In the genomic region with DNA sequence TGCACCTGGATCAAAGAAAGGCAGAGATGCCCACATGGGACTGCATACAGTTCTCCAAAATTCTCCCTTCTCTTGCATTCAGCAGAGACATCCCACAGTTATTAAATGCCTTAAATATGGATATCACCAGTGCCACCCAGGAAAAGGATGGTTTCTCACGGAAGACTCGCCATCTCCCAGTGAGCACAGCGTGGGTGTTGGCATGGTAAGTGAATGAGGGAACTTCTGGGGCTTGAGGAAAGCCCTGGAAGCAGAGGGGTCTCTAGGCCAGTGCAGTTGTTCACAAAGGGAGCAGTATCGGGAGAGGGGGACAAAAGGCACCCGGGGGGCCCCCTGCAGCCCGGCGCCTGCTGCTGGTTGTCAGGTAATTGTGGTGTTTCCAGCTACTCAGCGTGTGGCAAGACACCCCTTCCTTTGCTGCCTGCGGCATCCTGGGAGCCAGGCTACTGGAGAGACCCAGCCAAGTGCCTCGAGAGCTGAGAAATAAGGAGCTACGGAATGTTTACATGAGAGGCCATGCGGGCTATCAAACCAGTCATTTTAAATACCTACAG, we compare ENCODE assay signal across 1 cellular context.
TF ChIP-seq lines count a peak whose summit lies in the region.

No MANE protein-coding gene starts in this region.

TF ChIP-seq in GM23338, 12 proteins besides CTCF, POLR2A, EP300 and RAD21 (continued from another document):
- TF ChIP-seq, protein P1, sequence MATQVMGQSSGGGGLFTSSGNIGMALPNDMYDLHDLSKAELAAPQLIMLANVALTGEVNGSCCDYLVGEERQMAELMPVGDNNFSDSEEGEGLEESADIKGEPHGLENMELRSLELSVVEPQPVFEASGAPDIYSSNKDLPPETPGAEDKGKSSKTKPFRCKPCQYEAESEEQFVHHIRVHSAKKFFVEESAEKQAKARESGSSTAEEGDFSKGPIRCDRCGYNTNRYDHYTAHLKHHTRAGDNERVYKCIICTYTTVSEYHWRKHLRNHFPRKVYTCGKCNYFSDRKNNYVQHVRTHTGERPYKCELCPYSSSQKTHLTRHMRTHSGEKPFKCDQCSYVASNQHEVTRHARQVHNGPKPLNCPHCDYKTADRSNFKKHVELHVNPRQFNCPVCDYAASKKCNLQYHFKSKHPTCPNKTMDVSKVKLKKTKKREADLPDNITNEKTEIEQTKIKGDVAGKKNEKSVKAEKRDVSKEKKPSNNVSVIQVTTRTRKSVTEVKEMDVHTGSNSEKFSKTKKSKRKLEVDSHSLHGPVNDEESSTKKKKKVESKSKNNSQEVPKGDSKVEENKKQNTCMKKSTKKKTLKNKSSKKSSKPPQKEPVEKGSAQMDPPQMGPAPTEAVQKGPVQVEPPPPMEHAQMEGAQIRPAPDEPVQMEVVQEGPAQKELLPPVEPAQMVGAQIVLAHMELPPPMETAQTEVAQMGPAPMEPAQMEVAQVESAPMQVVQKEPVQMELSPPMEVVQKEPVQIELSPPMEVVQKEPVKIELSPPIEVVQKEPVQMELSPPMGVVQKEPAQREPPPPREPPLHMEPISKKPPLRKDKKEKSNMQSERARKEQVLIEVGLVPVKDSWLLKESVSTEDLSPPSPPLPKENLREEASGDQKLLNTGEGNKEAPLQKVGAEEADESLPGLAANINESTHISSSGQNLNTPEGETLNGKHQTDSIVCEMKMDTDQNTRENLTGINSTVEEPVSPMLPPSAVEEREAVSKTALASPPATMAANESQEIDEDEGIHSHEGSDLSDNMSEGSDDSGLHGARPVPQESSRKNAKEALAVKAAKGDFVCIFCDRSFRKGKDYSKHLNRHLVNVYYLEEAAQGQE (IDR thresholded peaks at IDR 0.05; ENCODE audit: unreplicated experiment) = no peak
- TF ChIP-seq STAT1 (IDR thresholded peaks at IDR 0.05; ENCODE audit: unreplicated experiment) (no peak), ZNF331 (CRISPR knock-in tag; IDR thresholded peaks at IDR 0.05; ENCODE audit: low read depth) (no peak), EZH2 (IDR thresholded peaks at IDR 0.05; ENCODE audit: low read depth, unreplicated experiment) (no peak), NANOG (IDR thresholded peaks at IDR 0.05; ENCODE audit: borderline replicate concordance) (no peak), CREB1 (CRISPR knock-in tag; IDR thresholded peaks at IDR 0.05; ENCODE audit: low read depth) (no peak), JUNB (IDR thresholded peaks at IDR 0.05; ENCODE audit: unreplicated experiment) (no peak), POLR2AphosphoS5 (IDR thresholded peaks at IDR 0.05; ENCODE audit: low read depth) (no peak), EZH2phosphoT487 (IDR thresholded peaks at IDR 0.05; ENCODE audit: unreplicated experiment) (no peak)
